Comparison of ENCODE assay signal across 8 cellular contexts in the genomic region with DNA sequence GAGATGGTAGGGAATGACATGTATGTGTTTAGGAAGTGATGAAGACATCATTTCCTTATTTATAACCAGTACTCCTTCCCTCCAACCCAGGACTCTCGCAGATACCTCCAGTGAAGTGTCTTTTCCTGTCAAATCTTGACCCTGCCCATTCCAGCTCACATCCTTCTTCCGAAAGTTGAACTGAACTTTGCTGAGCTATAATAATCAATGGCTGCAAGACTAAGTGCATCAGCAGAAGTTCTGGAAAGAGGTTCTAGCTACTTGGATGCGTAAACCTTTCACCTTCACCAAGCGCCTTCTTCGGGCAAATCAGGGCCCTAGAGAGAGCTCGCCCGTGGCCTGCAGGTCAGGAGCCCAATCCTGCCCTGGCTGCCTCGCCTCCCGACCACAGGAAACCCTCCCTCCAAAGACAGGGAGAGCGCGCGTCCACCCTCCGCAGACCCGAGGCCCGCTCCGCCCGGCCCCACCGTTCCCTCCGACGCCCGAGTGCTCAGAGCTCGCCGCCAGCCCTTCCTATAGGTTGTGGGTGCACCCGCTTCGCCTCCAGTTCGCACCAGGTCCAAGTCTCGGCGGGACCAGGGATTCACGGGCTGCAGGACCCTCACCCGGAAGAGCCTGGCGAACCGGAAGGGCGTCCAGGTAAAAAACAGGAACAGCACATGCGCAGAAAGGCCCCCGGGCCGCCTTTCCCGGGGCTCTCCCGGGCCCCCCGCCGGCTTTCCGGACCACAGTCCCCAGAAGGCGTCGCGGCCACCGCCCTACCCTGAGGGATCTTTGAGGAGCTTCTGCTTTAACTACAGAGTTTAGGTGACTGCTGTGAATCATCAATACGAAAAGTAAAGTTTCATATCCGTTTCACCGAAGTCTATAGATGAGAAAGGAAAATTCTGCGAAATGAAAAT. TPM values are rescaled to one million over a fixed set of nuclear protein-coding genes. Genes with fewer than 3 reads are reported as not detected.
DNase-seq lines count a peak whose midpoint lies in the region; ATAC-seq, FAIRE-seq and TF ChIP-seq lines count a peak whose summit lies in the region.

A gene (minus strand): TSS at position 617 of the 902 bp plus-strand sequence. CDS start 1,457 bp downstream, outside the sequence.

- H3K4me3 ChIP-seq in mammary epithelial cell (replicated peaks in 1 of 3; ENCODE audit: insufficient read depth in 1 of 3, low read depth in 2 of 3, low read length in 3 of 3): peak within 1 kb of the TSS; percentile 50 to 60 (median 59)
- peak within 1 kb of the TSS; percentile 41 to 62 (median 55) for H3K4me3 ChIP-seq in keratinocyte (ENCODE audit: control insufficient read depth in 2 of 3, extremely low read depth in 1 of 3, insufficient read depth in 2 of 3, low read depth in 1 of 3, low read length in 3 of 3)
- H3K4me3 ChIP-seq in skin epidermis: peak within 1 kb of the TSS; percentile 25 to 53 (median 40)

- CTCF ChIA-PET in mammary epithelial cell (lab: Charles Lee; ENCODE audit: low non-redundant PET): no interaction called here

- intact Hi-C loops in mammary epithelial cell (cut with micrococcal nuclease): no loop called here

- dilution Hi-C loops in mammary epithelial cell (cut with HindIII; ENCODE audit: low sequenced_read_pairs): no loop called here
- dilution Hi-C loops in keratinocyte (cut with MboI; ENCODE audit: extremely low pct_ligation_motif_present, low sequenced_read_pairs): no loop called here

- no peaks in the 10 kb centered on the region for H4K20me1 ChIP-seq in mammary epithelial cell (ENCODE audit: insufficient read depth, low read length)
- no peaks in the 10 kb centered on the region for H4K20me1 ChIP-seq in keratinocyte (ENCODE audit: control insufficient read depth, extremely low read depth, insufficient read depth, low read length)

- no TSS peak for BruUV-seq in mammary epithelial cell (replicated peaks; lab: Mats Ljungman, UMichigan)

- H3K9me3 ChIP-seq in mammary epithelial cell (replicated peaks; ENCODE audit: insufficient read depth, low read length) (no peaks in the 10 kb centered on the region), keratinocyte (ENCODE audit: control insufficient read depth, low read depth, low read length) (no peaks in the 10 kb centered on the region)

- peak; percentile 13 for DNase-seq in DMS79 (lab: John Stamatoyannopoulos, UW)
- peak; percentile 61 for DNase-seq in NOMO-1 treated with dmso at 0.1 percent for 144 hours (lab: John Stamatoyannopoulos, UW; ENCODE audit: unreplicated experiment)
- DNase-seq in mammary epithelial cell: peak; percentile 9
- no peak for DNase-seq in keratinocyte (ENCODE audit: low read depth, low spot score)
- no peak for DNase-seq in activated gamma-delta T cell treated with Interleukin-2 at 50 U/mL for 16 hours

- FAIRE-seq in keratinocyte (lab: Jason Lieb, UNC): no peak

- H3K79me2 ChIP-seq in mammary epithelial cell (ENCODE audit: insufficient read depth, low read length): no peaks in the 10 kb centered on the region
- no peaks in the 10 kb centered on the region for H3K79me2 ChIP-seq in keratinocyte (ENCODE audit: control insufficient read depth, insufficient read depth, low read length)

- ATAC-seq in HG03097 (IDR thresholded peaks at IDR 0.05; ENCODE audit: low FRiP score, unreplicated experiment): peak; percentile 63
- ATAC-seq in GM18861 (IDR thresholded peaks at IDR 0.05; ENCODE audit: unreplicated experiment): no peak

- in situ Hi-C loops in mammary epithelial cell (cut with MboI; ENCODE audit: low sequenced_read_pairs in 2 of 2): no loop called here

- 28% methylated on average over 19 of the region's 49 CpGs for WGBS in mammary epithelial cell (ENCODE audit: low coverage, missing lambda C conversion rate)

- H3K27me3 ChIP-seq in mammary epithelial cell (ENCODE audit: insufficient read depth, low read length): no peaks in the 10 kb centered on the region
- H3K27me3 ChIP-seq in keratinocyte (ENCODE audit: control insufficient read depth, extremely low read depth, insufficient read depth, low read length): no peaks in the 10 kb centered on the region

- H3K27ac ChIP-seq in mammary epithelial cell (ENCODE audit: insufficient read depth, low read depth, low read length) (no peak within 1 kb of the TSS), keratinocyte (ENCODE audit: control insufficient read depth, insufficient read depth, low read length) (no peak within 1 kb of the TSS), skin epidermis (peak within 1 kb of the TSS in 4 of 21 experiments; percentile 21 to 64 (median 24))

- H3K4me1 ChIP-seq in mammary epithelial cell (ENCODE audit: insufficient read depth, low read length) (no peaks in the 10 kb centered on the region), keratinocyte (ENCODE audit: control insufficient read depth, extremely low read depth, insufficient read depth, low read length) (no peaks in the 10 kb centered on the region)

- H3K4me2 ChIP-seq in mammary epithelial cell (ENCODE audit: insufficient read depth, low read depth, low read length) (peak within 1 kb of the TSS; percentile 73), keratinocyte (ENCODE audit: control insufficient read depth, extremely low read depth, insufficient read depth, low read depth, low read length) (peak within 1 kb of the TSS; percentile 40)

- no peak for TF ChIP-seq CTCF in mammary epithelial cell (conservative IDR thresholded peaks at IDR 0.05 in 1 of 2, IDR thresholded peaks at IDR 0.05 in 1 of 2; ENCODE audit: extremely low read depth in 1 of 2, insufficient read depth in 1 of 2, low read depth in 1 of 2, low read length in 2 of 2)
- TF ChIP-seq CTCF in keratinocyte (optimal IDR thresholded peaks at IDR 0.05 in 1 of 3, IDR thresholded peaks at IDR 0.05 in 1 of 3, conservative IDR thresholded peaks at IDR 0.05 in 1 of 3; ENCODE audit: extremely low read depth in 1 of 3, insufficient read depth in 2 of 3, low read length in 3 of 3): no peak

- H3K9me1 ChIP-seq in keratinocyte (ENCODE audit: control insufficient read depth, extremely low read depth, insufficient read depth, low read length): no peaks in the 10 kb centered on the region

- H3K9ac ChIP-seq in mammary epithelial cell (ENCODE audit: insufficient read depth, low read length): peak within 1 kb of the TSS; percentile 27
- peak within 1 kb of the TSS; percentile 26 for H3K9ac ChIP-seq in keratinocyte (ENCODE audit: control insufficient read depth, extremely low read depth, insufficient read depth, low read length)

- H3K36me3 ChIP-seq in mammary epithelial cell (ENCODE audit: insufficient read depth, low read length) (no peaks in the 10 kb centered on the region), keratinocyte (ENCODE audit: control insufficient read depth in 2 of 2, extremely low read depth in 1 of 2, insufficient read depth in 2 of 2, low read length in 2 of 2) (no peaks in the 10 kb centered on the region)

- H2AFZ ChIP-seq in mammary epithelial cell (ENCODE audit: low read depth, low read length): peak within 1 kb of the TSS; percentile 89
- H2AFZ ChIP-seq in keratinocyte (ENCODE audit: control insufficient read depth, low read length): peak within 1 kb of the TSS; percentile 86

RNA-seq across cellular contexts. Expression of the gene that starts here (rescaled TPM):
- total RNA-seq in mammary epithelial cell: 1 to 10 TPM; 1.1 to 4.3 TPM
- polyA plus RNA-seq in mammary epithelial cell (2.0 TPM), keratinocyte (0.63 to 1.3 TPM (median 1.1 TPM) in 3 replicates)
- polyA minus RNA-seq in mammary epithelial cell (1.1 TPM), keratinocyte (0.63 to 1.4 TPM in 2 of 3 replicates, not detected in the other)
- 0.10 TPM for polyA plus RNA-seq in keratinocyte (2011; ENCODE audit: low read depth)
- polyA plus RNA-seq in keratinocyte (2011; cell fraction: cytosol; rRNA removed): 0.36 and 0.44 TPM in 2 replicates
- polyA plus RNA-seq in keratinocyte (2011; cell fraction: nucleus; rRNA removed): 4.2 and 5.0 TPM in 2 replicates
- 0.21 and 0.56 TPM in 2 replicates for polyA plus RNA-seq in keratinocyte (2012; ENCODE audit: low replicate concordance)
- polyA minus RNA-seq in keratinocyte (2011; cell fraction: cytosol; rRNA and poly(A)+ RNA removed): not detected
- 0.74 and 2.1 TPM in 2 replicates for polyA minus RNA-seq in keratinocyte (2011; cell fraction: nucleus; rRNA and poly(A)+ RNA removed)

Comparison
In these comparisons a context has a peak if more than half of its experiments do, and no peak if none do; other contexts are left out.
1. DNase-seq: peak in DMS79 (single experiment), NOMO-1 treated with dmso at 0.1 percent for 144 hours (single experiment) and mammary epithelial cell (single experiment); none in keratinocyte (single experiment) and activated gamma-delta T cell treated with Interleukin-2 at 50 U/mL for 16 hours (single experiment).
2. Peak in every context shown above with its lines, with median percentiles within 50 percentile points of each other: H3K4me3 ChIP-seq.